ENCODE assay signal across 8 cellular contexts in the genomic region with DNA sequence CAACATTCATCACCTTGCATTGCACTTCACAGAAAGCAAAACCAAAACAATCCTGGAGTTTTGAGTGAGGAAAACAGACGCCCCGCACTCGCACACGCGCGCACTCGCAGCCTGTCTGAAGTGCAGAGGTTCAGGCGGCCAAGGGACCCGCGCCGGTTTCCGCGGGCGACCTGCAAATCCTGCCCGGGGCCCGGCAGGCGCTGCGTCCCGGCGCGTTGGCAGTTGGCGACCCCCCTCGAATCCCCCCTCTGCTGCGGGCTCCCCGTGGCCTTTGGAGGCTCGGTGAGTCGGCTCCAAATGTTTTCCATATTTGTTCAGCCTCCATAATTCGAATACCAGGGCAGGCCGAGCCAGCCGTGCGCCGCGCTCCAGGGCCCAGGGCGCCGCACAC. TPM values are rescaled to one million over a fixed set of nuclear protein-coding genes. Genes with fewer than 3 reads are reported as not detected.
DNase-seq lines count a peak whose midpoint lies in the region; ATAC-seq and TF ChIP-seq lines count a peak whose summit lies in the region.

A gene with protein sequence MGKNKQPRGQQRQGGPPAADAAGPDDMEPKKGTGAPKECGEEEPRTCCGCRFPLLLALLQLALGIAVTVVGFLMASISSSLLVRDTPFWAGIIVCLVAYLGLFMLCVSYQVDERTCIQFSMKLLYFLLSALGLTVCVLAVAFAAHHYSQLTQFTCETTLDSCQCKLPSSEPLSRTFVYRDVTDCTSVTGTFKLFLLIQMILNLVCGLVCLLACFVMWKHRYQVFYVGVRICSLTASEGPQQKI (plus strand): TSS at position 324 of the 391 bp plus-strand sequence. CDS start 100 bp downstream, outside the sequence.

- H3K27me3 ChIP-seq in SK-N-SH (ENCODE audit: insufficient read depth) (no peaks in the 10 kb centered on the region), esophagus squamous epithelium (peaks cover 0 to 19% (median 0%) of the 10 kb centered on the region in 4 donors), tibial artery (no peaks in the 10 kb centered on the region)

- WGBS in SK-N-SH (ENCODE audit: low lambda C conversion rate) = 5% methylated on average over 19 of the region's 35 CpGs
- 1% methylated on average over 25 of the region's 35 CpGs; no CpG with 5 or more reads in 1 of the 2 donors for WGBS in esophagus squamous epithelium, 2 donors

- intact Hi-C loops in esophagus squamous epithelium (cut with DNase I) = no loop called here
- intact Hi-C loops in tibial artery (cut with DNase I; ENCODE audit: low total_unique reads) = loop anchor here (5.0 kb wide), 1 partner anchor 77 kb away; no protein-coding TSS in a partner anchor

- peak within 1 kb of the TSS; percentile 89 for H3K4me2 ChIP-seq in SK-N-SH

- no peaks in the 10 kb centered on the region for H3F3A ChIP-seq in SK-N-SH (replicated peaks; ENCODE audit: insufficient read depth)

- TF ChIP-seq POLR2A in esophagus squamous epithelium (IDR thresholded peaks at IDR 0.05) = no peak

- no peaks in the 10 kb centered on the region for H3K36me3 ChIP-seq in SK-N-SH (replicated peaks in 1 of 2; ENCODE audit: control insufficient read depth in 1 of 2, insufficient read depth in 2 of 2, low read length in 1 of 2)
- no peaks in the 10 kb centered on the region for H3K36me3 ChIP-seq in esophagus squamous epithelium
- H3K36me3 ChIP-seq in tibial artery = no peaks in the 10 kb centered on the region

- H4K20me1 ChIP-seq in SK-N-SH (ENCODE audit: insufficient read depth) = no peaks in the 10 kb centered on the region

- ATAC-seq in GM18861 (IDR thresholded peaks at IDR 0.05; ENCODE audit: unreplicated experiment) = no peak
- ATAC-seq in HG02840 (IDR thresholded peaks at IDR 0.05; ENCODE audit: low FRiP score, unreplicated experiment) = no peak

- peak within 1 kb of the TSS; percentile 65 for H3K9ac ChIP-seq in SK-N-SH

- peaks cover 9 to 25% of the 10 kb centered on the region in 2 experiments; a peak in 3 of 4 replicates for H3K4me1 ChIP-seq in SK-N-SH (ENCODE audit: control insufficient read depth in 1 of 2, insufficient read depth in 2 of 2, low read depth in 1 of 2, low read length in 1 of 2)
- H3K4me1 ChIP-seq in esophagus squamous epithelium = peaks cover 0 to 46% (median 22%) of the 10 kb centered on the region in 3 donors
- H3K4me1 ChIP-seq in tibial artery = peaks cover 0 to 40% (median 30%) of the 10 kb centered on the region in 4 donors

- TF ChIP-seq CTCF in HFF-Myc (IDR thresholded peaks at IDR 0.05; ENCODE audit: low read depth, low read length, missing control alignments) = no peak
- TF ChIP-seq CTCF in SK-N-SH (IDR thresholded peaks at IDR 0.05) = no peak
- TF ChIP-seq CTCF in esophagus squamous epithelium (IDR thresholded peaks at IDR 0.05) = no peak
- no peak for TF ChIP-seq CTCF in tibial artery (IDR thresholded peaks at IDR 0.05)

- H3K27ac ChIP-seq in SK-N-SH (ENCODE audit: low read depth in 2 of 2, low read length in 1 of 2) (peak within 1 kb of the TSS; percentile 66 to 73), esophagus squamous epithelium (peak within 1 kb of the TSS; percentile 73 to 92 (median 86)), tibial artery (peak within 1 kb of the TSS; percentile 87 to 92)

- H3K4me3 ChIP-seq in HFF-Myc (replicated peaks; ENCODE audit: low read depth, low read length) (peak within 1 kb of the TSS; percentile 44), SK-N-SH (ENCODE audit: low read depth in 2 of 2, low read length in 1 of 2) (peak within 1 kb of the TSS; percentile 56 to 57), esophagus squamous epithelium (peak within 1 kb of the TSS; percentile 47 to 78 (median 60)), tibial artery (peak within 1 kb of the TSS; percentile 76)

- H2AFZ ChIP-seq in SK-N-SH (ENCODE audit: low read depth) = peak within 1 kb of the TSS; percentile 89

- no peak for TF ChIP-seq RAD21 in SK-N-SH (IDR thresholded peaks at IDR 0.05; ENCODE audit: low read length)

- no peak for TF ChIP-seq EP300 in SK-N-SH (IDR thresholded peaks at IDR 0.05; ENCODE audit: borderline replicate concordance in 1 of 2, low read depth in 1 of 2, low read length in 1 of 2)

- peak; percentile 80 for DNase-seq in GM03348 (ENCODE audit: low spot score)
- DNase-seq in HFF-Myc (ENCODE audit: extremely low read depth, low read depth) = no peak
- peak; percentile 80 for DNase-seq in SK-N-SH
- DNase-seq in esophagus squamous epithelium (lab: John Stamatoyannopoulos, UW) = peak; percentile 7
- peak; percentile 32 for DNase-seq in middle frontal gyrus (ENCODE audit: extremely low spot score, low spot score)
- DNase-seq in tibial artery = peak; percentile 56 to 90

- H3K79me2 ChIP-seq in SK-N-SH (ENCODE audit: insufficient read depth) = no peaks in the 10 kb centered on the region

- H3K9me3 ChIP-seq in SK-N-SH (no peaks in the 10 kb centered on the region), esophagus squamous epithelium (peaks cover 0 to 2% (median 0%) of the 10 kb centered on the region in 3 donors), tibial artery (peaks cover 0 to under 1% (median 0%) of the 10 kb centered on the region in 3 donors)

- H3K9me2 ChIP-seq in SK-N-SH = no peaks in the 10 kb centered on the region

- CTCF ChIA-PET in SK-N-SH (lab: Yijun Ruan, JAX) = interaction anchor here (0.6 to 3.5 kb wide), 8 partner anchors 8 to 506 kb away, joined by 3 to 10 read pairs (median 4); no protein-coding TSS in a partner anchor

- POLR2A ChIA-PET in SK-N-SH (lab: Yijun Ruan, JAX) = interaction anchor here (0.9 to 1.0 kb wide), 2 partner anchors 9 to 32 kb away, joined by 3 read pairs; no protein-coding TSS in a partner anchor

TF ChIP-seq in SK-N-SH, 30 proteins besides CTCF, POLR2A, EP300 and RAD21:
- TF ChIP-seq, protein P1, sequence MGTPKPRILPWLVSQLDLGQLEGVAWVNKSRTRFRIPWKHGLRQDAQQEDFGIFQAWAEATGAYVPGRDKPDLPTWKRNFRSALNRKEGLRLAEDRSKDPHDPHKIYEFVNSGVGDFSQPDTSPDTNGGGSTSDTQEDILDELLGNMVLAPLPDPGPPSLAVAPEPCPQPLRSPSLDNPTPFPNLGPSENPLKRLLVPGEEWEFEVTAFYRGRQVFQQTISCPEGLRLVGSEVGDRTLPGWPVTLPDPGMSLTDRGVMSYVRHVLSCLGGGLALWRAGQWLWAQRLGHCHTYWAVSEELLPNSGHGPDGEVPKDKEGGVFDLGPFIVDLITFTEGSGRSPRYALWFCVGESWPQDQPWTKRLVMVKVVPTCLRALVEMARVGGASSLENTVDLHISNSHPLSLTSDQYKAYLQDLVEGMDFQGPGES (IDR thresholded peaks at IDR 0.05; ENCODE audit: low read depth, low read length) = no peak
- TF ChIP-seq POLR2AphosphoS5 (IDR thresholded peaks at IDR 0.05; ENCODE audit: low read depth, low read length) (0 out of 2 replicates have a peak, but pooled peaks have one; percentile 28), RXRA (IDR thresholded peaks at IDR 0.05; ENCODE audit: borderline replicate concordance, low read depth) (0 out of 2 replicates have a peak, but pooled peaks have one; percentile 9), SMC3 (IDR thresholded peaks at IDR 0.05; ENCODE audit: low read depth, low read length) (no peak), RFX5 (IDR thresholded peaks at IDR 0.05; ENCODE audit: low read length) (no peak), TCF12 (IDR thresholded peaks at IDR 0.05) (peak; percentile 39; the same call in 1 of the 2 replicates), ELF1 (IDR thresholded peaks at IDR 0.05) (0 out of 2 replicates have a peak, but pooled peaks have one; percentile 5), FOXM1 (IDR thresholded peaks at IDR 0.05; ENCODE audit: low read depth) (no peak), TAF1 (IDR thresholded peaks at IDR 0.05; ENCODE audit: borderline replicate concordance, low read depth, low read length) (peak; percentile 45; the same call in 1 of the 2 replicates), GABPA (IDR thresholded peaks at IDR 0.05; ENCODE audit: low read depth) (no peak)
- TF ChIP-seq, protein P2, sequence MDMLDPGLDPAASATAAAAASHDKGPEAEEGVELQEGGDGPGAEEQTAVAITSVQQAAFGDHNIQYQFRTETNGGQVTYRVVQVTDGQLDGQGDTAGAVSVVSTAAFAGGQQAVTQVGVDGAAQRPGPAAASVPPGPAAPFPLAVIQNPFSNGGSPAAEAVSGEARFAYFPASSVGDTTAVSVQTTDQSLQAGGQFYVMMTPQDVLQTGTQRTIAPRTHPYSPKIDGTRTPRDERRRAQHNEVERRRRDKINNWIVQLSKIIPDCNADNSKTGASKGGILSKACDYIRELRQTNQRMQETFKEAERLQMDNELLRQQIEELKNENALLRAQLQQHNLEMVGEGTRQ (IDR thresholded peaks at IDR 0.05; ENCODE audit: borderline replicate concordance, low read depth, low read length) = no peak
- TF ChIP-seq, protein P3, sequence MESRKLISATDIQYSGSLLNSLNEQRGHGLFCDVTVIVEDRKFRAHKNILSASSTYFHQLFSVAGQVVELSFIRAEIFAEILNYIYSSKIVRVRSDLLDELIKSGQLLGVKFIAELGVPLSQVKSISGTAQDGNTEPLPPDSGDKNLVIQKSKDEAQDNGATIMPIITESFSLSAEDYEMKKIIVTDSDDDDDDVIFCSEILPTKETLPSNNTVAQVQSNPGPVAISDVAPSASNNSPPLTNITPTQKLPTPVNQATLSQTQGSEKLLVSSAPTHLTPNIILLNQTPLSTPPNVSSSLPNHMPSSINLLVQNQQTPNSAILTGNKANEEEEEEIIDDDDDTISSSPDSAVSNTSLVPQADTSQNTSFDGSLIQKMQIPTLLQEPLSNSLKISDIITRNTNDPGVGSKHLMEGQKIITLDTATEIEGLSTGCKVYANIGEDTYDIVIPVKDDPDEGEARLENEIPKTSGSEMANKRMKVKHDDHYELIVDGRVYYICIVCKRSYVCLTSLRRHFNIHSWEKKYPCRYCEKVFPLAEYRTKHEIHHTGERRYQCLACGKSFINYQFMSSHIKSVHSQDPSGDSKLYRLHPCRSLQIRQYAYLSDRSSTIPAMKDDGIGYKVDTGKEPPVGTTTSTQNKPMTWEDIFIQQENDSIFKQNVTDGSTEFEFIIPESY (IDR thresholded peaks at IDR 0.05; ENCODE audit: borderline replicate concordance, low read depth) = no peak
- TF ChIP-seq, protein P4, sequence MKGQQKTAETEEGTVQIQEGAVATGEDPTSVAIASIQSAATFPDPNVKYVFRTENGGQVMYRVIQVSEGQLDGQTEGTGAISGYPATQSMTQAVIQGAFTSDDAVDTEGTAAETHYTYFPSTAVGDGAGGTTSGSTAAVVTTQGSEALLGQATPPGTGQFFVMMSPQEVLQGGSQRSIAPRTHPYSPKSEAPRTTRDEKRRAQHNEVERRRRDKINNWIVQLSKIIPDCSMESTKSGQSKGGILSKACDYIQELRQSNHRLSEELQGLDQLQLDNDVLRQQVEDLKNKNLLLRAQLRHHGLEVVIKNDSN (IDR thresholded peaks at IDR 0.05; ENCODE audit: borderline replicate concordance, low read depth) = no peak

RNA-seq across cellular contexts. Expression of the gene that starts here (rescaled TPM):
- 5.9 and 11.7 TPM in 2 replicates for polyA plus RNA-seq in SK-N-SH (2012; rRNA removed)
- polyA plus RNA-seq in SK-N-SH (2012; cell fraction: cytosol; rRNA removed) = 7.9 and 9.7 TPM in 2 replicates
- polyA plus RNA-seq in SK-N-SH (2012; cell fraction: nucleus; rRNA removed) = 5.4 and 7.4 TPM in 2 replicates
- total RNA-seq in esophagus squamous epithelium = 10 to 100 TPM in 1 of 4 donors, 1 to 10 TPM in 2, under 1 TPM in 1; 0.99 to 11.3 (median 3.1) TPM
